23 cellular contexts compared by ENCODE assay signal in genomic region chr15:27039163-27039562, GRCh38.
"Had no signal": no experiment of that assay in that cellular context is flagged by ENCODE, and none has a peak within 500 bp of the region (broad histone marks: within the 10 kb centered on the region; RNA-seq: fewer than 3 reads in every experiment).

No MANE protein-coding gene starts in this region.

- DNase-seq: dermis blood vessel endothelial cell; dorsolateral prefrontal cortex; effector CD4-positive, alpha-beta T cell; effector memory CD4-positive, alpha-beta T cell; erythroblast; foreskin keratinocyte; heart left ventricle; hypothalamus; immature natural killer cell; islet precursor cell; left colon; left lung; left ventricle myocardium superior; lower lobe of right lung; mesenchymal stem cell; mucosa of descending colon; naive B cell had no signal

- ATAC-seq: esophagus mucosa, foreskin keratinocyte, gastroesophageal sphincter, heart left ventricle, left colon, left lung, left ventricle myocardium superior, lower lobe of right lung, mucosa of descending colon had no signal

- H3K9me3 ChIP-seq: gastroesophageal sphincter, heart left ventricle, left lung, lower lobe of right lung had no signal

- H3K27me3 ChIP-seq: dorsolateral prefrontal cortex, foreskin keratinocyte, gastroesophageal sphincter, heart left ventricle, hepatocyte, left lung had no signal

- H3K36me3 ChIP-seq: gastroesophageal sphincter, heart left ventricle, left lung, lower lobe of right lung had no signal

- H3K27ac ChIP-seq: coronary artery, dorsolateral prefrontal cortex, epithelial cell of prostate, foreskin keratinocyte, gastroesophageal sphincter, heart left ventricle, hepatocyte, left lung, lower lobe of right lung had no signal

- H3K36me3 Mint-ChIP-seq: immature natural killer cell, mesothelial cell of epicardium, naive B cell had no signal

- H3K4me3 Mint-ChIP-seq: immature natural killer cell, mesothelial cell of epicardium, naive B cell had no signal

- H3K4me3 ChIP-seq: coronary artery, dorsolateral prefrontal cortex, gastroesophageal sphincter, heart left ventricle, hepatocyte, left lung, lower lobe of right lung, mucosa of descending colon had no signal

- H3K27me3 Mint-ChIP-seq: naive B cell had no signal

- H3K27ac Mint-ChIP-seq: immature natural killer cell, mesothelial cell of epicardium, naive B cell had no signal

- H3K4me1 Mint-ChIP-seq: immature natural killer cell, mesothelial cell of epicardium, naive B cell had no signal

- H3K4me1 ChIP-seq: foreskin keratinocyte, gastroesophageal sphincter, heart left ventricle, left lung, lower lobe of right lung had no signal
